36 cellular contexts compared by ENCODE assay signal in genomic region chr7:69414555-69414954, GRCh38.
"Had no signal": no experiment of that assay in that cellular context is flagged by ENCODE, and none has a peak within 500 bp of the region (broad histone marks: within the 10 kb centered on the region; RNA-seq: fewer than 3 reads in every experiment).

No MANE protein-coding gene starts in this region.

- H3K4me3 ChIP-seq: MG63 had no signal

- DNase-seq: Kasumi-1, MG63, MM.1S, MV-4-11, NCI-H1048, NCI-H1092, NCI-H1092 treated with DMSO at 0.1 percent for 48 hours, NCI-H1105, NCI-H1105 treated with DMSO at 0.1 percent for 48 hours, NCI-H1417, NCI-H1417 treated with DMSO at 0.1 percent for 48 hours, NCI-H1436, NCI-H1436 treated with DMSO at 0.1 percent for 48 hours, NCI-H146, NCI-H1694, NCI-H1694 treated with DMSO at 0.1 percent for 48 hours, NCI-H187, NCI-H187 treated with DMSO at 0.1 percent for 48 hours, NCI-H1930, NCI-H2029, NCI-H2029 treated with DMSO at 0.1 percent for 48 hours, NCI-H2081, NCI-H2081 treated with DMSO at 0.1 percent for 48 hours, NCI-H2107, NCI-H2171, NCI-H2171 treated with DMSO at 0.1 percent for 48 hours, NCI-H2227 treated with DMSO at 0.1 percent for 48 hours, NCI-H226, NCI-H345, NCI-H446, NCI-H446 treated with DMSO at 0.1 percent for 48 hours, NCI-H510A, NCI-H510A treated with DMSO at 0.1 percent for 48 hours, NCI-H524, NCI-H524 treated with DMSO at 0.1 percent for 48 hours, NCI-H526 had no signal

- H3K9me3 ChIP-seq: MG63 had no signal

- H3K27me3 ChIP-seq: MG63 had no signal

- H3K36me3 ChIP-seq: MG63 had no signal
